Comparison of ENCODE assay signal across 25 cellular contexts in the genomic region with DNA sequence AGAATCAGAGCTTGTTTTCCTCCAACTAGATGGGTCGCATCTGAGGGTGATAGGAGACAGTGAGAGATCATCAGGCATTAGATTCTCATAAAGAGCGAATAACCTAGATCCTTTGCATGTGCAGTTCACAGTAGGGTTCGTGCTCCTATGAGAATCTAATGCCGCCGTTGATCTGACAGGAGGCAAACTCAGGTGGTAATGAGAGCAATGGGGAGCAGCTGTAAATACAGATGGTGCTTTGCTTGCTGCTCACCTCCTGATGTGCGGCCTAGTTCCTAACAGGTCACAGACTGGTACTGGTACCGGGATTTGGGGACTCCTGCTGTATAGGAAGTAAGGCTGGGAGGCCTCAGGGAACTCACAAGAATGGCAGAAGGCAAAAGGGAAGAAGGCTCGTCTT.
"Had no signal": no experiment of that assay in that cellular context is flagged by ENCODE, and none has a peak within 500 bp of the region (broad histone marks: within the 10 kb centered on the region; RNA-seq: fewer than 3 reads in every experiment).

No MANE protein-coding gene starts in this region.

- H3K27ac Mint-ChIP-seq: T-cell had no signal

- H3K36me3 Mint-ChIP-seq: T-cell had no signal

- H3K27me3 Mint-ChIP-seq: T-cell had no signal

- H3K9me3 ChIP-seq: MG63, SK-N-SH had no signal

- H3K4me2 ChIP-seq: SK-N-SH had no signal

- H3K27ac ChIP-seq: RWPE1 had no signal

- H3K36me3 ChIP-seq: MG63 had no signal

- H3K27me3 ChIP-seq: MG63 had no signal

- H3K4me3 Mint-ChIP-seq: T-cell had no signal

- ATAC-seq: HepG2, Panc1, T-cell had no signal

- H3K4me3 ChIP-seq: MG63 had no signal

- H3K4me1 Mint-ChIP-seq: T-cell had no signal

- DNase-seq: IMR-90, Karpas-422, KG1, MG63, NCI-H1092, NCI-H1105 treated with DMSO at 0.1 percent for 48 hours, NCI-H1417 treated with DMSO at 0.1 percent for 48 hours, NCI-H146, NCI-H1694 treated with DMSO at 0.1 percent for 48 hours, NCI-H1930, NCI-H2081 treated with DMSO at 0.1 percent for 48 hours, NCI-H2171, NCI-H226, NCI-H446, NCI-H510A, NCI-H524 treated with DMSO at 0.1 percent for 48 hours, NCI-H69, NCI-H774, SHP77, SK-N-SH, SW 1271, T-cell had no signal

- H3K9me2 ChIP-seq: SK-N-SH had no signal
